8 cellular contexts compared by ENCODE assay signal in the genomic region with DNA sequence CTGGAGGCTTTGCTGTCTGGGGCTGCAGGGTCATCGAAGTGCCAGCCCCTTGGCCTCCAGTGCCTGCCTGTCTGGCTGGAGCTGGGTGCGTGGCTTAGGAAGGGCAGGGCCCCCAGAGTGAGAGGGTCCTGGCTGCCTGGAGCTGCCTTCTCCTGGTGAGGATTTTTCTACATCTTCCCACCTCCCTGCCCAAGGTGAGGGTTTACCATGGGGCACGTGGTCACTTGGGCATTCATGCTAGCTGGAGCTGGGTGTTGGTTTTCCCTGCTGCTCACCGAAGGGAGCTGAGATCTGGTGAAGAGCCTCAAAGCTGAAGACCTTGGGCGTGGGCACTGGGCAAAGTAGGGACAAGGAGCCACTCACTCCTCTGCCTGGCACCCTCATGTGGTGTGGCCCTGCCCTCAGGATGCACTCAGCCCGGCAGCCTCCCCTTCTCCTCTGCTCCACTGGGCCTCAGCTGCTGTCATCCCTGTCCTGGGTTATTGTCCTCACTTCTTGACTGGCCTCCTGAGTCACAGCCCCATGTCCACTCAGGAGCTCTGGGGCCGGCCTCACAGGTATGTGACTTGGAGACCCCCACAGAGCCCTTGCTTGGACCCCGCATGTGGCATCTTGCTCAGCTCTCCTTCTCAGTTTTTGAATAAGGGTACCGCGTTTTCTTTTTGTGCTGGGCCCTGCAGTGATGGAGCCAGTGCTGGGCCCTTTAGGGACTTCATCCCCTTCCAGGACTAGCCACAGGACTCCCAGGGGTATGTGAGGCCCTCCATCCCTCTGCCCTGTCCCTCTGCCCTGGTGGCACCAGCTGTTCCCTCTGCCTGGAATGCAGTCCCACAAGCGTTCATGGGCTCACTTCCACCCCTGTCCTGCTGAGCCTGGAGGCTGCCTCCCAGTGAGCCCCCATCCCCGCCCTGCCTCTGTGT. TPM values are rescaled to one million over a fixed set of nuclear protein-coding genes. Genes with fewer than 3 reads are reported as not detected.
DNase-seq lines count a peak whose midpoint lies in the region; ATAC-seq and TF ChIP-seq lines count a peak whose summit lies in the region.

No MANE protein-coding gene starts in this region.

- H3K27ac Mint-ChIP-seq in CD8-positive, alpha-beta memory T cell: peak overlapping the region in 3 of 8 donors; percentile 58 to 91 (median 64)

- H2BK120ac ChIP-seq in trophoblast cell (ENCODE audit: insufficient read depth, low read length, poor library complexity): no peak overlapping the region

- peak overlapping the region; percentile 4 for H3K27ac ChIP-seq in CD8-positive, alpha-beta memory T cell (ENCODE audit: low read depth, low read length)
- H3K27ac ChIP-seq in VCaP (peak overlapping the region; percentile 90), foreskin keratinocyte (peak overlapping the region; percentile 65), trophoblast cell (ENCODE audit: low read depth, low read length) (no peak overlapping the region), adrenal gland (peak overlapping the region in 1 of 5 donors; percentile 52)

- no peak for DNase-seq in CD8-positive, alpha-beta memory T cell
- DNase-seq in foreskin keratinocyte (no peak), trophoblast cell (no peak), C1 segment of cervical spinal cord (lab: John Stamatoyannopoulos, UW) (no peak), adrenal gland (no peak)

- H3K9ac ChIP-seq in trophoblast cell (ENCODE audit: low read length): peak overlapping the region; percentile 16

- TF ChIP-seq CTCF in VCaP (conservative IDR thresholded peaks at IDR 0.05) (no peak), foreskin keratinocyte (conservative IDR thresholded peaks at IDR 0.05) (no peak), adrenal gland (IDR thresholded peaks at IDR 0.05) (no peak)

- H3K18ac ChIP-seq in trophoblast cell (ENCODE audit: low read length): no peak overlapping the region

- no peak overlapping the region for H2BK12ac ChIP-seq in trophoblast cell (ENCODE audit: low read length)

- H4K8ac ChIP-seq in trophoblast cell (ENCODE audit: low read depth, low read length): no peak overlapping the region

- H3K4me1 ChIP-seq in CD8-positive, alpha-beta memory T cell (ENCODE audit: insufficient read depth, low read length): peaks cover 9% of the 10 kb centered on the region
- H3K4me1 ChIP-seq in foreskin keratinocyte (no peaks in the 10 kb centered on the region), trophoblast cell (ENCODE audit: control insufficient read depth in 1 of 2, insufficient read depth in 2 of 2, low read length in 2 of 2) (peaks cover 13 to 20% of the 10 kb centered on the region in 2 experiments), adrenal gland (replicated peaks in 1 of 2) (peaks cover 11 to 29% of the 10 kb centered on the region in 2 donors)

- H3K79me2 ChIP-seq in trophoblast cell (ENCODE audit: control insufficient read depth, insufficient read depth, low read length, poor library complexity): peaks cover 13% of the 10 kb centered on the region

- POLR2A ChIA-PET in CD8-positive, alpha-beta memory T cell (lab: Charles Lee): no interaction called here

- WGBS in trophoblast cell (ENCODE audit: extremely low coverage, insufficient coverage, insufficient read length): no CpG with 5 or more reads among the region's 12 CpGs
- 84 to 91% (median 89%) methylated on average over 9 to 12 of the region's 12 CpGs for WGBS in adrenal gland, 4 donors

- peaks cover 7 to 23% of the 10 kb centered on the region in 2 donors for H3K27me3 Mint-ChIP-seq in CD8-positive, alpha-beta memory T cell

- no peak overlapping the region for H4K91ac ChIP-seq in trophoblast cell (ENCODE audit: low read depth, low read length)

- H3K36me3 ChIP-seq in CD8-positive, alpha-beta memory T cell (ENCODE audit: insufficient read depth, low read length): no peaks in the 10 kb centered on the region
- peaks cover 8% of the 10 kb centered on the region in 2 experiments for H3K36me3 ChIP-seq in trophoblast cell (ENCODE audit: control insufficient read depth in 1 of 2, insufficient read depth in 2 of 2, low read length in 2 of 2)
- no peaks in the 10 kb centered on the region for H3K36me3 ChIP-seq in adrenal gland (replicated peaks in 1 of 2)

- H2BK5ac ChIP-seq in trophoblast cell (ENCODE audit: low read depth, low read length, poor library complexity): no peak overlapping the region

- H4K12ac ChIP-seq in trophoblast cell (ENCODE audit: low read depth, low read length): no peak overlapping the region

- intact Hi-C loops in adrenal gland (cut with DNase I): no loop called here

- peak overlapping the region; percentile 18 for H3K4ac ChIP-seq in trophoblast cell (ENCODE audit: low read depth, low read length)

- CTCF ChIA-PET in CD8-positive, alpha-beta memory T cell (lab: Charles Lee): interaction anchor here (1.2 kb wide), 1 partner anchor 98 kb away, joined by 4 read pairs; no protein-coding TSS in a partner anchor

- H3K4me1 Mint-ChIP-seq in CD8-positive, alpha-beta memory T cell: peaks cover 0 to 22% (median 0%) of the 10 kb centered on the region in 3 donors

- H3K36me3 Mint-ChIP-seq in CD8-positive, alpha-beta memory T cell: no peaks in the 10 kb centered on the region

- no peaks in the 10 kb centered on the region for H3K9me3 ChIP-seq in CD8-positive, alpha-beta memory T cell (ENCODE audit: low read length)
- H3K9me3 ChIP-seq in trophoblast cell (ENCODE audit: insufficient read depth, low read depth, low read length): peaks cover 2% of the 10 kb centered on the region
- H3K9me3 ChIP-seq in adrenal gland (replicated peaks in 1 of 3): no peaks in the 10 kb centered on the region

- H3K9me3 Mint-ChIP-seq in CD8-positive, alpha-beta memory T cell: no peaks in the 10 kb centered on the region

- H3K27me3 ChIP-seq in CD8-positive, alpha-beta memory T cell (ENCODE audit: insufficient read depth, low read length, poor library complexity, severe bottlenecking): no peaks in the 10 kb centered on the region
- H3K27me3 ChIP-seq in foreskin keratinocyte (no peaks in the 10 kb centered on the region), trophoblast cell (ENCODE audit: insufficient read depth, low read length) (no peaks in the 10 kb centered on the region), adrenal gland (no peaks in the 10 kb centered on the region)

- ATAC-seq in foreskin keratinocyte (no peak), HG03025 (IDR thresholded peaks at IDR 0.05; ENCODE audit: low FRiP score, unreplicated experiment) (no peak), GM18858 (IDR thresholded peaks at IDR 0.05; ENCODE audit: unreplicated experiment) (no peak)

- H3K4me2 ChIP-seq in trophoblast cell (ENCODE audit: low read length): peak overlapping the region; percentile 69

- H3K79me1 ChIP-seq in trophoblast cell (ENCODE audit: low read length): peaks cover 15% of the 10 kb centered on the region

- H3K4me3 ChIP-seq in CD8-positive, alpha-beta memory T cell (ENCODE audit: low read length): no peak overlapping the region
- H3K4me3 ChIP-seq in trophoblast cell (ENCODE audit: low read depth, low read length): peak overlapping the region; percentile 78
- peak overlapping the region in 2 of 4 donors; percentile 49 to 94 for H3K4me3 ChIP-seq in adrenal gland

- no peak overlapping the region for H2AFZ ChIP-seq in trophoblast cell (ENCODE audit: insufficient read depth, low read length, poor library complexity)

- no peak overlapping the region for H3K23ac ChIP-seq in trophoblast cell (ENCODE audit: low read length)

- H2AK5ac ChIP-seq in trophoblast cell (ENCODE audit: low read length): no peak overlapping the region

- TF ChIP-seq POLR2A in adrenal gland (IDR thresholded peaks at IDR 0.05): no peak

- H3K4me3 Mint-ChIP-seq in CD8-positive, alpha-beta memory T cell: peak overlapping the region; percentile 17 to 79 (median 55)

- H3K14ac ChIP-seq in trophoblast cell (ENCODE audit: low read length): no peak overlapping the region

RNA-seq across cellular contexts. Expression of gene CEP170B, which starts 1.6 kb away (rescaled TPM):
- 1 to 10 TPM; 6.4 to 6.7 TPM for total RNA-seq in CD8-positive, alpha-beta memory T cell
- polyA plus RNA-seq in CD8-positive, alpha-beta memory T cell: not detected
- total RNA-seq in foreskin keratinocyte (35.1 and 37.3 TPM in 2 replicates), adrenal gland (10 to 100 TPM; 13.8 to 25.1 (median 19.0) TPM)
- polyA plus RNA-seq in foreskin keratinocyte (16.9 and 17.0 TPM in 2 replicates), adrenal gland (10 to 100 TPM in 2 of 3 donors, 1 to 10 TPM in 1; 2.8 to 29.4 (median 13.0) TPM)
- polyA plus RNA-seq in trophoblast cell (2013): 34.1 and 36.0 TPM in 2 replicates

RNA-seq across cellular contexts. Expression of gene PLD4, which starts 58.0 kb away (rescaled TPM):
- total RNA-seq in CD8-positive, alpha-beta memory T cell: under 1 TPM in 1 of 2 experiments, not detected in 1; 0.04 TPM
- polyA plus RNA-seq in CD8-positive, alpha-beta memory T cell: not detected
- total RNA-seq in foreskin keratinocyte: not detected in 2 replicates
- 0.02 and 0.03 TPM in 2 replicates for polyA plus RNA-seq in foreskin keratinocyte
- polyA plus RNA-seq in trophoblast cell (2013): 0.04 and 0.08 TPM in 2 replicates
- 1 to 10 TPM in 1 of 8 donors, under 1 TPM in 4, not detected in 3; 0.30 to 1.9 (median 0.50) TPM for total RNA-seq in adrenal gland
- 1 to 10 TPM in 1 of 3 donors, under 1 TPM in 2; 0.37 to 1.0 (median 0.64) TPM for polyA plus RNA-seq in adrenal gland
